Comparison of ENCODE assay signal across 9 cellular contexts in genomic region chr15:76905855-76906254, GRCh38. TPM values are rescaled to one million over a fixed set of nuclear protein-coding genes. Genes with fewer than 3 reads are reported as not detected.
A peak's percentile ranks its signal among the peaks of the same experiment; 100 is the strongest.
DNase-seq lines count a peak whose midpoint lies in the region; ATAC-seq, FAIRE-seq and TF ChIP-seq lines count a peak whose summit lies in the region.
"Had no signal": no experiment of that assay in that cellular context is flagged by ENCODE, and none has a peak within 500 bp of the region (broad histone marks: within the 10 kb centered on the region; RNA-seq: fewer than 3 reads in every experiment).

No MANE protein-coding gene starts in this region.

- 69% methylated on average over 9 of the region's 9 CpGs for WGBS in A549 (ENCODE audit: missing lambda C conversion rate)

- POLR2A ChIA-PET in A549 (lab: Yijun Ruan, JAX): no interaction called here

- H3K27ac Mint-ChIP-seq in IgD-negative memory B cell: peak overlapping the region; percentile 83 to 98 (median 96)

- H3K4me3 Mint-ChIP-seq in IgD-negative memory B cell: peak overlapping the region; percentile 90 to 96 (median 94)

- H3K9me3 Mint-ChIP-seq in IgD-negative memory B cell: peaks cover 0 to under 1% (median 0%) of the 10 kb centered on the region in 3 donors

- DNase-seq in A549 (ENCODE audit: low read depth in 1 of 2, low spot score in 1 of 2): no peak
- no peak for DNase-seq in cardiac fibroblast (ENCODE audit: low read depth in 2 of 2)
- DNase-seq in stimulated activated CD4-positive, alpha-beta T cell treated with anti-CD3 and anti-CD28 coated beads, Interleukin-1b, Interleukin-23, amount 100 ng/mL, for 48 hours: no peak
- no peak for DNase-seq in NCI-H748 (lab: John Stamatoyannopoulos, UW; ENCODE audit: unreplicated experiment)
- DNase-seq in NCI-H1048 (lab: John Stamatoyannopoulos, UW): no peak

- peaks cover 30 to 46% (median 31%) of the 10 kb centered on the region in 3 donors for H3K4me1 Mint-ChIP-seq in IgD-negative memory B cell

- TF ChIP-seq RAD21 in A549 (conservative IDR thresholded peaks at IDR 0.05 in 1 of 2, IDR thresholded peaks at IDR 0.05 in 1 of 2): no peak

- H3K27ac ChIP-seq in A549 (peak overlapping the region; percentile 78 to 91), muscle layer of duodenum (ENCODE audit: low read length) (peak overlapping the region; percentile 64)

- CTCF ChIA-PET in A549 (lab: Yijun Ruan, JAX): interaction anchor here (1.5 kb wide), 1 partner anchor 36 kb away, joined by 3 read pairs; no protein-coding TSS in a partner anchor

- no peak for TF ChIP-seq CTCF in A549 (IDR thresholded peaks at IDR 0.05)
- no peak for TF ChIP-seq CTCF in cardiac fibroblast (IDR thresholded peaks at IDR 0.05; ENCODE audit: low read depth, low read length)

- ATAC-seq in A549 (no peak), HG03139 (IDR thresholded peaks at IDR 0.05; ENCODE audit: unreplicated experiment) (no peak)

- H3K4me2 ChIP-seq in A549: peak overlapping the region; percentile 86

- H3K9me3 ChIP-seq in A549 (no peaks in the 10 kb centered on the region), muscle layer of duodenum (ENCODE audit: control insufficient read depth in 1 of 2, low read length in 2 of 2) (no peaks in the 10 kb centered on the region)

- no peaks in the 10 kb centered on the region for H3K36me3 Mint-ChIP-seq in IgD-negative memory B cell

- no peaks in the 10 kb centered on the region for H3K27me3 ChIP-seq in muscle layer of duodenum (ENCODE audit: low read depth, low read length)

- no peaks in the 10 kb centered on the region for H3K27me3 Mint-ChIP-seq in IgD-negative memory B cell

- no peaks in the 10 kb centered on the region for H3K36me3 ChIP-seq in muscle layer of duodenum (ENCODE audit: control insufficient read depth in 1 of 2, insufficient read depth in 2 of 2, low read length in 2 of 2)

- TF ChIP-seq EP300 in A549 (IDR thresholded peaks at IDR 0.05): no peak

- no peak for TF ChIP-seq POLR2A in A549 (IDR thresholded peaks at IDR 0.05; ENCODE audit: low read length)

- FAIRE-seq in A549 (lab: Jason Lieb, UNC): no peak
- FAIRE-seq: TTC549 had no signal

- H3K4me3 ChIP-seq in A549: peak overlapping the region; percentile 68; the same call in 2 of the 3 replicates
- peak overlapping the region; percentile 95 to 97 for H3K4me3 ChIP-seq in cardiac fibroblast (replicated peaks in 1 of 2; ENCODE audit: low read depth in 2 of 2, low read length in 2 of 2)
- peak overlapping the region; percentile 67 to 88 for H3K4me3 ChIP-seq in muscle layer of duodenum (ENCODE audit: low read depth in 1 of 2, low read length in 2 of 2)

- peaks cover 14% of the 10 kb centered on the region; the same call in 2 of the 3 replicates for H3K4me1 ChIP-seq in A549
- H3K4me1 ChIP-seq in muscle layer of duodenum (ENCODE audit: control insufficient read depth in 1 of 2, insufficient read depth in 2 of 2, low read length in 2 of 2): peaks cover 13 to 14% of the 10 kb centered on the region in 2 donors

TF ChIP-seq in A549, 52 proteins besides CTCF, POLR2A, EP300 and RAD21:
- TF ChIP-seq ESRRA (IDR thresholded peaks at IDR 0.05; ENCODE audit: borderline replicate concordance, low read length) (no peak), RNF2 (IDR thresholded peaks at IDR 0.05; ENCODE audit: borderline replicate concordance, low read depth) (no peak), FOSL2 (IDR thresholded peaks at IDR 0.05) (no peak), FOSL2 (CRISPR knock-in tag; IDR thresholded peaks at IDR 0.05) (no peak)

RNA-seq across cellular contexts. Expression of gene SCAPER, which starts 0.7 kb away (rescaled TPM):
- polyA plus RNA-seq in A549 (2011; rRNA removed) (4.9 and 7.6 TPM in 2 replicates), A549 (2017; fragmentation: RNase III; extraction: RNeasy Plus Mini Kit Qiagen cat#74134 plus additional on column Dnase treatment) (4.0 to 5.7 TPM (median 5.5 TPM) in 3 replicates), IgD-negative memory B cell (25.6 TPM)
- 1.3 and 1.6 TPM in 2 replicates for polyA plus RNA-seq in A549 (2012; cell fraction: cytosol; rRNA removed)
- 1.8 and 3.4 TPM in 2 replicates for polyA plus RNA-seq in A549 (2012; cell fraction: nucleus; rRNA removed)
- polyA minus RNA-seq in A549 (2011; rRNA and poly(A)+ RNA removed): 4.4 and 4.9 TPM in 2 replicates

RNA-seq across cellular contexts. Expression of gene RCN2, which starts 25.7 kb away (rescaled TPM):
- polyA plus RNA-seq in A549 (2011; rRNA removed): 102 and 152 TPM in 2 replicates
- polyA plus RNA-seq in A549 (2012; cell fraction: cytosol; rRNA removed): 43.8 and 52.6 TPM in 2 replicates
- 15.3 and 16.0 TPM in 2 replicates for polyA plus RNA-seq in A549 (2012; cell fraction: nucleus; rRNA removed)
- polyA plus RNA-seq in A549 (2017; fragmentation: RNase III; extraction: RNeasy Plus Mini Kit Qiagen cat#74134 plus additional on column Dnase treatment): 78.6 to 81.3 TPM (median 81.1 TPM) in 3 replicates
- polyA minus RNA-seq in A549 (2011; rRNA and poly(A)+ RNA removed): 9.0 and 10.3 TPM in 2 replicates
- polyA plus RNA-seq in IgD-negative memory B cell: 46.6 TPM
